ENCODE assay signal across 6 cellular contexts in genomic region chr19:5621945-5622464, GRCh38. TPM values are rescaled to one million over a fixed set of nuclear protein-coding genes. Genes with fewer than 3 reads are reported as not detected.
DNase-seq lines count a peak whose midpoint lies in the region; ATAC-seq and TF ChIP-seq lines count a peak whose summit lies in the region.

No MANE protein-coding gene starts in this region.

- no peak for ATAC-seq in activated B cell treated with CpG ODN at 0.5 μM for 24 hours (ENCODE audit: low read depth)
- peak in 1 of 8 donors; percentile 1 for ATAC-seq in heart right ventricle
- peak; percentile 0 for ATAC-seq in stimulated activated naive CD8-positive, alpha-beta T cell treated with anti-CD3 and anti-CD28 coated beads, Interleukin-15, Interleukin-2, amounts not matched to agents 100 U/mL and 50 U/mL, for 24 hours
- ATAC-seq in GM21515 (IDR thresholded peaks at IDR 0.05; ENCODE audit: unreplicated experiment) = no peak
- no peak for ATAC-seq in GM18517 (IDR thresholded peaks at IDR 0.05; ENCODE audit: unreplicated experiment)

- peaks cover 2% of the 10 kb centered on the region for H3K27me3 Mint-ChIP-seq in activated B cell treated with CpG ODN at 0.5 μM for 24 hours

- no peaks in the 10 kb centered on the region for H3K9me3 ChIP-seq in heart right ventricle

- H3K27me3 ChIP-seq in heart right ventricle = no peaks in the 10 kb centered on the region

- TF ChIP-seq CTCF in activated B cell treated with CpG ODN at 0.5 μM for 24 hours (IDR thresholded peaks at IDR 0.05) (no peak), heart right ventricle (IDR thresholded peaks at IDR 0.05) (no peak)

- CTCF ChIA-PET in activated B cell treated with CpG ODN at 0.5 μM for 24 hours (lab: Charles Lee) = interaction anchor here (3.4 kb wide), 1 partner anchor 68 kb away, joined by 11 read pairs; the partner anchor contains the start of gene RPL36

- H3K36me3 ChIP-seq in heart right ventricle = peaks cover 0 to 65% (median 7%) of the 10 kb centered on the region in 9 donors

- DNase-seq in ELR (ENCODE audit: low read depth) (peak; percentile 47), activated B cell treated with CpG ODN at 0.5 μM for 24 hours (no peak), heart right ventricle (peak; percentile 21 to 34)
- DNase-seq in stimulated activated naive CD8-positive, alpha-beta T cell treated with anti-CD3 and anti-CD28 coated beads, Interleukin-15, Interleukin-2, amounts not matched to agents 100 U/mL and 50 U/mL, for 24 hours = peak; percentile 38

- 0% methylated on average over 32 to 35 of the region's 35 CpGs for WGBS in heart right ventricle, 2 donors

- H3K36me3 Mint-ChIP-seq in activated B cell treated with CpG ODN at 0.5 μM for 24 hours (ENCODE audit: low read depth) = peaks cover 86% of the 10 kb centered on the region

- H3K4me3 Mint-ChIP-seq in activated B cell treated with CpG ODN at 0.5 μM for 24 hours = peak overlapping the region; percentile 100

- peak overlapping the region; percentile 90 for H3K27ac Mint-ChIP-seq in activated B cell treated with CpG ODN at 0.5 μM for 24 hours

- POLR2A ChIA-PET in activated B cell treated with CpG ODN at 0.5 μM for 24 hours (lab: Charles Lee) = interaction anchor here (0.6 to 3.7 kb wide), 28 partner anchors 8 to 1637 kb away, joined by 3 to 57 read pairs (median 4); partner anchors contain the start of genes CATSPERD, DPP9, DUS3L and EEF2

- intact Hi-C loops in activated B cell treated with CpG ODN at 0.5 μM for 24 hours (cut with micrococcal nuclease) (loop anchor here (1.0 to 5.0 kb wide), 8 partner anchors 58 to 900 kb away; partner anchors contain the start of genes CATSPERD, DPP9, DUS3L and FEM1A), heart right ventricle (cut with DNase I) (loop anchor here in 4 of 10 donors (2.0 to 5.0 kb wide), 5 partner anchors 55 to 170 kb away; partner anchors contain the start of genes DUS3L (in 2 of the 4), HSD11B1L (in 2 of the 4) and MICOS13 (in 2 of the 4))

- peak overlapping the region; percentile 89 to 100 (median 97) for H3K4me3 ChIP-seq in heart right ventricle

- peak overlapping the region; percentile 83 to 98 (median 96) for H3K27ac ChIP-seq in heart right ventricle

- peaks cover 76% of the 10 kb centered on the region for H3K4me1 Mint-ChIP-seq in activated B cell treated with CpG ODN at 0.5 μM for 24 hours

- H3K4me1 ChIP-seq in heart right ventricle = peaks cover 18 to 81% (median 73%) of the 10 kb centered on the region in 9 donors

- no peaks in the 10 kb centered on the region for H3K9me3 Mint-ChIP-seq in activated B cell treated with CpG ODN at 0.5 μM for 24 hours

RNA-seq across cellular contexts. Expression of gene SAFB2, which starts 0.6 kb away (rescaled TPM):
- total RNA-seq in activated B cell treated with CpG ODN at 0.5 μM for 24 hours (123 and 143 TPM in 2 replicates), heart right ventricle (10 to 100 TPM; 34.4 to 70.4 (median 45.9) TPM)
- 10 to 100 TPM; 30.8 to 80.3 TPM for polyA plus RNA-seq in heart right ventricle

RNA-seq across cellular contexts. Expression of gene SAFB, which starts 0.9 kb away (rescaled TPM):
- 162 and 171 TPM in 2 replicates for total RNA-seq in activated B cell treated with CpG ODN at 0.5 μM for 24 hours
- total RNA-seq in heart right ventricle = 10 to 100 TPM; 44.0 to 72.5 (median 50.2) TPM
- 10 to 100 TPM; 42.8 to 59.6 TPM for polyA plus RNA-seq in heart right ventricle

RNA-seq across cellular contexts. Expression of gene TINCR, which starts 54.3 kb away (rescaled TPM):
- total RNA-seq in activated B cell treated with CpG ODN at 0.5 μM for 24 hours (0.61 and 1.00 TPM in 2 replicates), heart right ventricle (under 1 TPM in 7 of 10 donors, not detected in 3; 0.07 to 0.68 (median 0.27) TPM)
- under 1 TPM in 1 of 2 donors, not detected in 1; 0.14 TPM for polyA plus RNA-seq in heart right ventricle

RNA-seq across cellular contexts. Expression of gene MICOS13, which starts 58.3 kb away (rescaled TPM):
- total RNA-seq in activated B cell treated with CpG ODN at 0.5 μM for 24 hours = 58.0 and 60.8 TPM in 2 replicates
- 100 to 1,000 TPM; 122 to 173 (median 133) TPM for total RNA-seq in heart right ventricle
- 100 to 1,000 TPM; 263 to 658 TPM for polyA plus RNA-seq in heart right ventricle

RNA-seq across cellular contexts. Expression of gene HSD11B1L, which starts 58.8 kb away (rescaled TPM):
- total RNA-seq in activated B cell treated with CpG ODN at 0.5 μM for 24 hours = 1.4 and 1.5 TPM in 2 replicates
- total RNA-seq in heart right ventricle = 1 to 10 TPM; 3.3 to 7.6 (median 4.2) TPM
- 10 to 100 TPM in 1 of 2 donors, 1 to 10 TPM in 1; 6.3 to 13.2 TPM for polyA plus RNA-seq in heart right ventricle
